ENCODE assay signal across 23 cellular contexts in the genomic region with DNA sequence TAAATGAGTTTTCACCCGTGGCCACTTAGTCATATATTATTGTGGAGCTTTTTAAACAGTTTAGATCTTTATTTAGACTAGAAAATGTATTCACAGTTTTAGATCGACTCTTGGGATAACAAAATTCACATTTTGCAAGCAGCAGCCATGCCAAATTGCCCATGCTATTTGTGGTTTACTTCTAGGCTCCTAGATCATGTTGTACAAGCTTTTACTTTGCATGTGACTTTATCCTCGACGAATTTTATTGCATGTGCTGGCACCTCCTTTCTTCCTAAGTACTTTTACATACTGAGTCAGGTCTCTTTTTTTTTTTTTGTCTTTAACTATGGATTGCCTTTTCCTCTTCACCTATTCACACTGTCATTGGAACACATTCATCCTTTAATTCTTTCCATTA. TPM values are rescaled to one million over a fixed set of nuclear protein-coding genes. Genes with fewer than 3 reads are reported as not detected.
"Had no signal": no experiment of that assay in that cellular context is flagged by ENCODE, and none has a peak within 500 bp of the region (broad histone marks: within the 10 kb centered on the region; RNA-seq: fewer than 3 reads in every experiment).

No MANE protein-coding gene starts in this region.

- H3K9me3 ChIP-seq: adrenal gland, ascending aorta, breast epithelium, colonic mucosa, esophagus squamous epithelium, lower lobe of right lung, ovary, prostate gland, upper lobe of left lung had no signal

- H3K36me3 ChIP-seq: adrenal gland, ascending aorta, breast epithelium, colonic mucosa, esophagus squamous epithelium, lower lobe of right lung, ovary, prostate gland, upper lobe of left lung, WERI-Rb-1 had no signal

- H3K4me3 ChIP-seq: adrenal gland, ascending aorta, breast epithelium, colonic mucosa, esophagus squamous epithelium, lower lobe of right lung, ovary, prostate gland, upper lobe of left lung had no signal

- FAIRE-seq: keratinocyte had no signal

- H3K27ac ChIP-seq: adrenal gland, ascending aorta, breast epithelium, colonic mucosa, esophagus squamous epithelium, lower lobe of right lung, ovary, prostate gland, upper lobe of left lung, WERI-Rb-1 had no signal

- H3K4me1 ChIP-seq: ascending aorta, breast epithelium, colonic mucosa, lower lobe of right lung, prostate gland had no signal

- H3K27me3 ChIP-seq: adrenal gland, ascending aorta, breast epithelium, colonic mucosa, ovary, upper lobe of left lung had no signal

- ATAC-seq: activated naive CD4-positive, alpha-beta T cell treated with anti-CD3 and anti-CD28 coated beads, Interleukin-2, amount 50 U/mL, for 72 hours; activated T-helper 17 cell treated with anti-CD3 and anti-CD28 coated beads, Interleukin-2, amount 50 U/mL, for 72 hours; left colon; lower lobe of right lung; naive thymus-derived CD4-positive, alpha-beta T cell; stimulated activated naive CD8-positive, alpha-beta T cell treated with anti-CD3 and anti-CD28 coated beads, Interleukin-15, Interleukin-2, amounts not matched to agents 100 U/mL and 50 U/mL, for 24 hours; T-cell had no signal

- DNase-seq: activated CD4-positive, alpha-beta T cell treated with anti-CD3 and anti-CD28 coated beads for 1 hour; activated CD4-positive, alpha-beta T cell treated with anti-CD3 and anti-CD28 coated beads, Interleukin-2, amount 50 U/mL, for 1 hour; activated CD8-positive, alpha-beta memory T cell treated with anti-CD3 and anti-CD28 coated beads, Interleukin-2, amount 50 U/mL, for 4 hours; activated T-cell treated with anti-CD3 and anti-CD28 coated beads, Interleukin-2, amount 50 U/mL, for 24 hours; adrenal gland; colonic mucosa; esophagus squamous epithelium; left colon; lower lobe of right lung; naive thymus-derived CD4-positive, alpha-beta T cell; ovary; stimulated activated CD4-positive, alpha-beta T cell treated with anti-CD3 and anti-CD28 coated beads, Interleukin-12 subunit alpha, Interleukin-12 subunit beta, amount 100 ng/mL, for 4 hours; stimulated activated CD4-positive, alpha-beta T cell treated with anti-CD3 and anti-CD28 coated beads, Interleukin-4, amount 100 ng/mL, for 4 hours; stimulated activated naive CD8-positive, alpha-beta T cell treated with anti-CD3 and anti-CD28 coated beads, Interleukin-15, Interleukin-2, amounts not matched to agents 100 U/mL and 50 U/mL, for 24 hours; T-cell; upper lobe of left lung; WERI-Rb-1 had no signal

RNA-seq across cellular contexts. Expression of a gene that starts 23.2 kb away (rescaled TPM):
- total RNA-seq: ascending aorta had no signal
